Comparison of ENCODE assay signal across 11 cellular contexts in the genomic region with DNA sequence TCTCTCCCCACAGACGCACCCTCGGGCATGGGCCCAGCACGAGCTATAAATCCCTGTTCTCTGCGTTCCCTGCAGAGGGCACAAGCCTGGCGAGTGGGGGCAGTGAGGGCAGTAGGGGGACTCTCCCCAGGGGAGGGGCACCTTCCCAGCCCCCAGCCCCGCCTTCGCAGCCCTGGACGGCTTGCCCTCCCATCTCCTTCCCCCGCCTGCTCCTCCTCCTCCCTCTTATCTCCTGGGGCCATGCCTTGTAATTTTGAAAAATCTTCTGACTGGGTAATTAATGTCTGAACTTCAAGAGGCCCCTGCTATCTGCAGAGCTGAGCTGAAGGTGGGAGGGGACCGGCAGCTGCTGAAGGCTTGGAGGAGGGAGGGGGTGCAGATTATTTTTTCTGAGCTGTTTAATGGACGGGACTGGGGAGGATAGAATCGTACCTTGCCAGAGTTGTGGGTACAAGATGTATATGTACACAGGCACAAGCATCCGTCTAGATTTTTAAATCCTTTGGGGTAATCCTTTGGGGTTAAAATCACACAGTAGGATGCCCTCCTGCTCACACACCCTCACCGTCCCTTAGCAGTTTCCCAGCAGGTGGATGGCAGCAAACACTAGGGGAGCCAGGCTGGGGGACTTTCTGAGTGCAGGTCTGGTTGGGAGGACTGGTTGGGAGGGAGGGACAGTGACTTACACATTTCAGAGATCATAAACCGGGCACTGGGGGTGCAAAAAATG.
A peak's percentile ranks its signal among the peaks of the same experiment; 100 is the strongest.
DNase-seq lines count a peak whose midpoint lies in the region; ATAC-seq and TF ChIP-seq lines count a peak whose summit lies in the region.
"Had no signal": no experiment of that assay in that cellular context is flagged by ENCODE, and none has a peak within 500 bp of the region (broad histone marks: within the 10 kb centered on the region; RNA-seq: fewer than 3 reads in every experiment).

No MANE protein-coding gene starts in this region.

- H3K27me3 Mint-ChIP-seq in T-helper 17 cell: no peaks in the 10 kb centered on the region

- H3K4me3 ChIP-seq in hepatocyte: no peak overlapping the region

- H3K4me3 Mint-ChIP-seq in T-helper 17 cell: no peak overlapping the region
- H3K4me3 Mint-ChIP-seq: activated CD4-positive, alpha-beta T cell treated with anti-CD3 and anti-CD28 coated beads, Interleukin-2, amount 10 ng/mL, durations not matched to agents 24 days and 14 days had no signal

- H3K4me2 ChIP-seq in hepatocyte: peak overlapping the region; percentile 65

- H3K36me3 ChIP-seq in hepatocyte (replicated peaks; ENCODE audit: insufficient read depth, low read depth): no peaks in the 10 kb centered on the region

- H3K27ac Mint-ChIP-seq in T-helper 17 cell: peak overlapping the region; percentile 84
- H3K27ac Mint-ChIP-seq: activated CD4-positive, alpha-beta T cell treated with anti-CD3 and anti-CD28 coated beads, Interleukin-2, amount 10 ng/mL, durations not matched to agents 24 days and 14 days had no signal

- peak overlapping the region; percentile 91 for H3K27ac ChIP-seq in hepatocyte

- peak; percentile 26 for DNase-seq in NCI-H1105 treated with DMSO at 0.1 percent for 48 hours (lab: John Stamatoyannopoulos, UW)
- no peak for DNase-seq in NCI-H1105 (lab: John Stamatoyannopoulos, UW)
- DNase-seq in T-helper 17 cell: no peak
- DNase-seq in hepatocyte (ENCODE audit: low spot score): peak; percentile 69
- peak; percentile 21 for DNase-seq in stimulated activated CD8-positive, alpha-beta memory T cell treated with anti-CD3 and anti-CD28 coated beads, Interleukin-4, amount 100 ng/mL, for 48 hours
- DNase-seq in stimulated activated naive CD4-positive, alpha-beta T cell treated with Interleukin-2 at 50 U/mL for 16 hours (lab: John Stamatoyannopoulos, UW): no peak
- DNase-seq: 8988T; activated CD4-positive, alpha-beta T cell treated with anti-CD3 and anti-CD28 coated beads, Interleukin-2, amount 10 ng/mL, durations not matched to agents 24 days and 14 days; NCI-H446 had no signal

- ATAC-seq in T-helper 17 cell (no peak), HG03139 (IDR thresholded peaks at IDR 0.05; ENCODE audit: unreplicated experiment) (no peak), HG03442 (IDR thresholded peaks at IDR 0.05; ENCODE audit: unreplicated experiment) (no peak)

- WGBS in hepatocyte (ENCODE audit: low lambda C conversion rate, missing lambda C conversion rate): 18% methylated on average over 11 of the region's 15 CpGs

- no peaks in the 10 kb centered on the region for H3K27me3 ChIP-seq in hepatocyte

- no peaks in the 10 kb centered on the region for H4K20me1 ChIP-seq in hepatocyte (ENCODE audit: insufficient read depth, poor library complexity, severe bottlenecking)

- H3K4me1 ChIP-seq in hepatocyte (ENCODE audit: insufficient read depth): peaks cover 73% of the 10 kb centered on the region

- H3K9me3 ChIP-seq in T-helper 17 cell (ENCODE audit: control insufficient read depth, low read length, poor library complexity, severe bottlenecking) (no peaks in the 10 kb centered on the region), hepatocyte (ENCODE audit: low read depth) (no peaks in the 10 kb centered on the region)

- no peaks in the 10 kb centered on the region for H3K9me2 ChIP-seq in hepatocyte (replicated peaks; ENCODE audit: insufficient read depth)

- H3K36me3 Mint-ChIP-seq in T-helper 17 cell (ENCODE audit: low read depth): peaks cover 5% of the 10 kb centered on the region

- no peak overlapping the region for H2AFZ ChIP-seq in hepatocyte

- peak; percentile 28 for TF ChIP-seq CTCF in hepatocyte (IDR thresholded peaks at IDR 0.05; ENCODE audit: poor library complexity)

- peaks cover 16% of the 10 kb centered on the region for H3K79me2 ChIP-seq in hepatocyte

- H3K4me1 Mint-ChIP-seq in T-helper 17 cell: peaks cover 40% of the 10 kb centered on the region

Comparison
In these comparisons a context has a peak if more than half of its experiments do, and no peak if none do; other contexts are left out.
1. DNase-seq: peak in NCI-H1105 treated with DMSO at 0.1 percent for 48 hours (single experiment), hepatocyte (single experiment) and stimulated activated CD8-positive, alpha-beta memory T cell treated with anti-CD3 and anti-CD28 coated beads, Interleukin-4, amount 100 ng/mL, for 48 hours (single experiment); none in NCI-H1105 (single experiment), T-helper 17 cell (0 of 3) and stimulated activated naive CD4-positive, alpha-beta T cell treated with Interleukin-2 at 50 U/mL for 16 hours (single experiment).